8 cellular contexts compared by ENCODE assay signal in genomic region chr19:45404557-45405434, GRCh38.
DNase-seq lines count a peak whose midpoint lies in the region; ATAC-seq and TF ChIP-seq lines count a peak whose summit lies in the region.

PPP1R13L (minus strand) TSS chr19:45405069; CDS start chr19:45398318, 6,751 bp downstream.

- peaks cover 38 to 64% of the 10 kb centered on the region in 2 donors for H3K4me1 Mint-ChIP-seq in stimulated activated naive B cell treated with anti-CD40 and anti-IgM and Interleukin-4, amounts not matched to agents 10 μg/mL and 1 μg/mL and 100 μg/mL, for 72 hours

- H3K9me3 Mint-ChIP-seq in stimulated activated naive B cell treated with anti-CD40 and anti-IgM and Interleukin-4, amounts not matched to agents 10 μg/mL and 1 μg/mL and 100 μg/mL, for 72 hours = no peaks in the 10 kb centered on the region

- H3K4me3 ChIP-seq in AG10803 (ENCODE audit: low read length) = peak within 1 kb of the TSS; percentile 90

- H3K36me3 Mint-ChIP-seq in stimulated activated naive B cell treated with anti-CD40 and anti-IgM and Interleukin-4, amounts not matched to agents 10 μg/mL and 1 μg/mL and 100 μg/mL, for 72 hours = peaks cover 11 to 15% of the 10 kb centered on the region in 2 donors

- TF ChIP-seq CTCF in AG10803 (conservative IDR thresholded peaks at IDR 0.05; ENCODE audit: low read length) = no peak

- peak within 1 kb of the TSS; percentile 98 for H3K27ac Mint-ChIP-seq in stimulated activated naive B cell treated with anti-CD40 and anti-IgM and Interleukin-4, amounts not matched to agents 10 μg/mL and 1 μg/mL and 100 μg/mL, for 72 hours

- peak within 1 kb of the TSS; percentile 90 for H3K4me3 Mint-ChIP-seq in stimulated activated naive B cell treated with anti-CD40 and anti-IgM and Interleukin-4, amounts not matched to agents 10 μg/mL and 1 μg/mL and 100 μg/mL, for 72 hours

- ATAC-seq in GM21447 (IDR thresholded peaks at IDR 0.05; ENCODE audit: unreplicated experiment) = peak; percentile 35
- ATAC-seq in activated CD4-positive, CD25-positive, alpha-beta regulatory T cell treated with anti-CD3 and anti-CD28 coated beads, Interleukin-2, amount 50 U/mL, for 24 hours = peak; percentile 8 to 14
- no peak for ATAC-seq in stimulated activated naive B cell treated with anti-CD40 and anti-IgM and Interleukin-4, amounts not matched to agents 10 μg/mL and 1 μg/mL and 100 μg/mL, for 72 hours (replicated peaks)

- DNase-seq in AG10803 (ENCODE audit: low read depth) (peak; percentile 82), NCI-H187 (lab: John Stamatoyannopoulos, UW) (peak; percentile 71 to 73), medulla oblongata (ENCODE audit: extremely low spot score) (peak; percentile 25), superior temporal gyrus (ENCODE audit: extremely low spot score) (no peak)
- DNase-seq in effector CD4-positive, alpha-beta T cell = peak; percentile 37
- DNase-seq in stimulated activated naive B cell treated with anti-CD40 and anti-IgM and Interleukin-4, amounts not matched to agents 10 μg/mL and 1 μg/mL and 100 μg/mL, for 72 hours = peak; percentile 29

- H3K27me3 Mint-ChIP-seq in stimulated activated naive B cell treated with anti-CD40 and anti-IgM and Interleukin-4, amounts not matched to agents 10 μg/mL and 1 μg/mL and 100 μg/mL, for 72 hours = peaks cover 27 to 28% of the 10 kb centered on the region in 2 donors

Comparison
In these comparisons a context has a peak if more than half of its experiments do, and no peak if none do; other contexts are left out.
1. ATAC-seq: peak in GM21447 (single experiment) and activated CD4-positive, CD25-positive, alpha-beta regulatory T cell treated with anti-CD3 and anti-CD28 coated beads, Interleukin-2, amount 50 U/mL, for 24 hours (2 of 2); none in stimulated activated naive B cell treated with anti-CD40 and anti-IgM and Interleukin-4, amounts not matched to agents 10 μg/mL and 1 μg/mL and 100 μg/mL, for 72 hours (0 of 2).